13 cellular contexts compared by ENCODE assay signal in the genomic region with DNA sequence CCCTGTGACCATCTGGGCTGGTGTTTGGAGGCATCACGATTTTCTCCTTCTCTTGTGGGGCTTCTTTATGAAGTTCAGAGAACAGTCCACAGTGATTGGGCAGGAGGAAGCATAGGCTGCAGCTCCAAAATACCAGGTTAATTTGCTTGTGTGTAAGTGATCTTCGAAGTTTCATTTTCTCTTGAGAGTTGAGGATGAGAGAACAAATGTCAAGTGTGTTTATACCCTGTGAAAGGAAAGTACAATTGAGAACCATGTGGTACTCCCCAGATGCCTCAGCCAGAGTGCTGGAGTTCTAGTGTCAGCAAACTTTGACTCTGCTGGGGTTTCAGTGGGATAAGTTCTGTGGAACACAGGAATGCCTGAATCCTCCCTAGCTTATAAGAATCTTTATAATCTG.
DNase-seq lines count a peak whose midpoint lies in the region; ATAC-seq and TF ChIP-seq lines count a peak whose summit lies in the region.
"Had no signal": no experiment of that assay in that cellular context is flagged by ENCODE, and none has a peak within 500 bp of the region (broad histone marks: within the 10 kb centered on the region; RNA-seq: fewer than 3 reads in every experiment).

No MANE protein-coding gene starts in this region.

- TF ChIP-seq POLR2A in thyroid gland (IDR thresholded peaks at IDR 0.05), result no peak

- peaks cover 2% of the 10 kb centered on the region for H3K9me3 Mint-ChIP-seq in Calu3 (ENCODE audit: low read depth, unreplicated experiment)

- H3K9me2 ChIP-seq in Loucy (replicated peaks; ENCODE audit: low read depth, low read length), result no peaks in the 10 kb centered on the region

- DNase-seq in Calu3 (no peak), amniotic stem cell (lab: John Stamatoyannopoulos, UW) (no peak), dermis blood vessel endothelial cell (no peak), thyroid gland (no peak)
- DNase-seq: Karpas-422; stimulated activated CD4-positive, alpha-beta T cell treated with anti-CD3 and anti-CD28 coated beads, Interleukin-4, amount 100 ng/mL, for 4 hours; T1000; upper lobe of right lung had no signal

- intact Hi-C loops in Calu3 (cut with micrococcal nuclease; ENCODE audit: unreplicated experiment) (no loop called here), thyroid gland (cut with DNase I) (no loop called here)

- no TSS peak for BruUV-seq in Calu3 (replicated peaks; lab: Mats Ljungman, UMichigan)

- H3K36me3 ChIP-seq in Loucy (ENCODE audit: insufficient read depth, low read length) (no peaks in the 10 kb centered on the region), thyroid gland (no peaks in the 10 kb centered on the region)
- H3K36me3 ChIP-seq: upper lobe of right lung had no signal

- H3K9me3 ChIP-seq in Loucy (ENCODE audit: insufficient read depth, low read depth, low read length) (no peaks in the 10 kb centered on the region), thyroid gland (no peaks in the 10 kb centered on the region)
- H3K9me3 ChIP-seq: upper lobe of right lung had no signal

- H3K4me1 ChIP-seq in Loucy (ENCODE audit: insufficient read depth, low read length, poor library complexity, severe bottlenecking) (no peaks in the 10 kb centered on the region), thyroid gland (peaks cover 0 to 9% of the 10 kb centered on the region in 2 donors)
- H3K4me1 ChIP-seq: upper lobe of right lung had no signal

- no peaks in the 10 kb centered on the region for H3K4me1 Mint-ChIP-seq in Calu3 (ENCODE audit: low read depth, unreplicated experiment)

- no peak overlapping the region for H3K9ac ChIP-seq in Loucy (ENCODE audit: low read depth, low read length, poor library complexity, severe bottlenecking)

- no peaks in the 10 kb centered on the region for H3K27me3 Mint-ChIP-seq in Calu3 (ENCODE audit: unreplicated experiment)

- no peak for TF ChIP-seq CTCF in Loucy (conservative IDR thresholded peaks at IDR 0.05; ENCODE audit: low read length)
- no peak for TF ChIP-seq CTCF in Calu3 (IDR thresholded peaks at IDR 0.05; ENCODE audit: unreplicated experiment)
- TF ChIP-seq CTCF in thyroid gland (IDR thresholded peaks at IDR 0.05), result no peak

- no peak overlapping the region for H3K27ac Mint-ChIP-seq in Calu3 (ENCODE audit: unreplicated experiment)

- no peaks in the 10 kb centered on the region for H3K79me2 ChIP-seq in Loucy (ENCODE audit: insufficient read depth, low read length)

- H3K36me3 Mint-ChIP-seq in Calu3 (ENCODE audit: insufficient read depth, unreplicated experiment), result no peaks in the 10 kb centered on the region

- 52 to 68% methylated on average over 2 of the region's 2 CpGs for WGBS in thyroid gland, 2 donors

- no peak overlapping the region for H3K27ac ChIP-seq in thyroid gland
- H3K27ac ChIP-seq: C4-2B, upper lobe of right lung had no signal

- no peaks in the 10 kb centered on the region for H3K27me3 ChIP-seq in Loucy (ENCODE audit: insufficient read depth, low read length, poor library complexity, severe bottlenecking)
- no peaks in the 10 kb centered on the region for H3K27me3 ChIP-seq in thyroid gland
- H3K27me3 ChIP-seq: upper lobe of right lung had no signal

- H3K4me3 Mint-ChIP-seq in Calu3 (ENCODE audit: low read depth, unreplicated experiment), result no peak overlapping the region

- no peak overlapping the region for H3K4me2 ChIP-seq in Loucy (ENCODE audit: low read depth, low read length, poor library complexity, severe bottlenecking)

- no peaks in the 10 kb centered on the region for H3F3A ChIP-seq in Loucy (ENCODE audit: low read depth)

- H4K20me1 ChIP-seq in Loucy (ENCODE audit: insufficient read depth, low read length, poor library complexity, severe bottlenecking), result no peaks in the 10 kb centered on the region

- H2AFZ ChIP-seq in Loucy (ENCODE audit: low read length), result peak overlapping the region; percentile 6; the same call in 1 of the 2 replicates

- no peak overlapping the region for H3K4me3 ChIP-seq in Loucy (ENCODE audit: low read length, poor library complexity, severe bottlenecking)
- no peak overlapping the region for H3K4me3 ChIP-seq in thyroid gland (replicated peaks in 1 of 3)
- H3K4me3 ChIP-seq: upper lobe of right lung had no signal

- CTCF ChIA-PET in Calu3 (lab: Charles Lee), result no interaction called here

- peak; percentile 85 for ATAC-seq in GM18498 (IDR thresholded peaks at IDR 0.05; ENCODE audit: unreplicated experiment)
- ATAC-seq in GM19397 (IDR thresholded peaks at IDR 0.05; ENCODE audit: unreplicated experiment), result peak; percentile 69
- peak; percentile 64 for ATAC-seq in HG02938 (IDR thresholded peaks at IDR 0.05; ENCODE audit: unreplicated experiment)
- ATAC-seq: upper lobe of right lung had no signal
